Comparison of ENCODE assay signal across 18 cellular contexts in the genomic region with DNA sequence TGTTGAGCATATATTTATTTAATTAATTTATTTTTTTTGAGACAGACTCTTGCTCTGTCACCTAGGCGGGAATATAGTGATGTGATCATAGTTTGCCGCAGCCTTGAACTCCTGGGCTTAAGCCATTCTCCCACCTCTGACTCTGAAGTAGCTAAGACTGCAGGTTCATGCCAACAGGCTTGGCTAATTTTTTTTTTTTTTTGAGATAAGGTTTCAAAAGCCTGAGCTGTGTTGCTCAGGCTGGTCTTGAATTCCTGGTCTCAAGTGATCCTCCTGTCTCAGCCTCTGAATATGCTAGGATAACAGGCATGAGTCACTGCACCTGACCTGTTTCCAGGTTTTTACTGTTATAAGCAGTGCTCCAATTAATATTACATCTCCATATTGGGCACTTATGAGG. TPM values are rescaled to one million over a fixed set of nuclear protein-coding genes. Genes with fewer than 3 reads are reported as not detected.
DNase-seq lines count a peak whose midpoint lies in the region; ATAC-seq and TF ChIP-seq lines count a peak whose summit lies in the region.
"Had no signal": no experiment of that assay in that cellular context is flagged by ENCODE, and none has a peak within 500 bp of the region (broad histone marks: within the 10 kb centered on the region; RNA-seq: fewer than 3 reads in every experiment).

No MANE protein-coding gene starts in this region.

- H3K14ac ChIP-seq in IMR-90 (replicated peaks; ENCODE audit: low read depth, low read length), result no peak overlapping the region

- H3K9me1 ChIP-seq in IMR-90 (ENCODE audit: insufficient read depth, low read length), result peaks cover 5% of the 10 kb centered on the region

- H3K4me3 Mint-ChIP-seq in CD4-positive, alpha-beta T cell, result no peak overlapping the region
- no peak overlapping the region for H3K4me3 Mint-ChIP-seq in naive thymus-derived CD8-positive, alpha-beta T cell
- H3K4me3 Mint-ChIP-seq: H9 had no signal

- in situ Hi-C loops in IMR-90 (cut with MboI; ENCODE audit: low sequenced_read_pairs), result no loop called here

- H2AK9ac ChIP-seq in IMR-90 (replicated peaks; ENCODE audit: low read depth, low read length, poor library complexity), result no peak overlapping the region

- H4K20me1 ChIP-seq in IMR-90 (ENCODE audit: insufficient read depth, low read length), result peaks cover 83% of the 10 kb centered on the region

- H3K27me3 Mint-ChIP-seq in CD4-positive, alpha-beta T cell, result no peaks in the 10 kb centered on the region
- no peaks in the 10 kb centered on the region for H3K27me3 Mint-ChIP-seq in naive thymus-derived CD8-positive, alpha-beta T cell

- no peak for TF ChIP-seq POLR2A in IMR-90 (IDR thresholded peaks at IDR 0.05; ENCODE audit: low read depth, low read length)

- H4K8ac ChIP-seq in IMR-90 (ENCODE audit: low read depth in 2 of 2, low read length in 2 of 2), result no peak overlapping the region

- no peak overlapping the region for H3K9ac ChIP-seq in IMR-90 (ENCODE audit: low read depth, low read length)
- H3K9ac ChIP-seq in duodenal mucosa (ENCODE audit: low read depth in 1 of 2, low read length in 2 of 2), result peak overlapping the region in 1 of 2 donors; percentile 17

- intact Hi-C loops in CD4-positive, alpha-beta T cell (cut with DNase I, micrococcal nuclease), result loop anchor here in 1 of 2 experiments (10.0 kb wide), 1 partner anchor 54 kb away; a partner anchor contains a TSS
- intact Hi-C loops in IMR-90 (cut with micrococcal nuclease), result no loop called here

- no peak overlapping the region for H2BK120ac ChIP-seq in IMR-90 (ENCODE audit: low read depth, low read length)

- no peaks in the 10 kb centered on the region for H3K27me3 ChIP-seq in CD4-positive, alpha-beta T cell (ENCODE audit: control insufficient read depth, insufficient read depth, low read length)
- H3K27me3 ChIP-seq in IMR-90 (ENCODE audit: control insufficient read depth, insufficient read depth, low read length) (no peaks in the 10 kb centered on the region), duodenal mucosa (ENCODE audit: control insufficient read depth in 1 of 2, insufficient read depth in 2 of 2, low read length in 2 of 2) (no peaks in the 10 kb centered on the region)
- H3K27me3 ChIP-seq: colonic mucosa, tibial artery had no signal

- H3K36me3 Mint-ChIP-seq in CD4-positive, alpha-beta T cell (ENCODE audit: low read depth), result peaks cover 14% of the 10 kb centered on the region
- H3K36me3 Mint-ChIP-seq in naive thymus-derived CD8-positive, alpha-beta T cell, result peaks cover 0 to under 1% (median 0%) of the 10 kb centered on the region in 3 donors

- H3K4me1 Mint-ChIP-seq in CD4-positive, alpha-beta T cell (ENCODE audit: low read depth), result peaks cover 73% of the 10 kb centered on the region
- H3K4me1 Mint-ChIP-seq in naive thymus-derived CD8-positive, alpha-beta T cell, result peaks cover 33 to 82% (median 79%) of the 10 kb centered on the region in 4 donors

- TF ChIP-seq RAD21 in IMR-90 (IDR thresholded peaks at IDR 0.05; ENCODE audit: low read length), result no peak

- no peak for TF ChIP-seq CTCF in CD4-positive, alpha-beta T cell (IDR thresholded peaks at IDR 0.05)
- TF ChIP-seq CTCF in IMR-90 (conservative IDR thresholded peaks at IDR 0.05; ENCODE audit: low read depth, low read length), result no peak

- no peak overlapping the region for H3K4me2 ChIP-seq in IMR-90 (ENCODE audit: low read depth, low read length)

- no peak overlapping the region for H2AK5ac ChIP-seq in IMR-90 (ENCODE audit: low read depth, low read length)

- dilution Hi-C loops in IMR-90 (cut with HindIII; ENCODE audit: low sequenced_read_pairs, unreplicated experiment), result no loop called here

- no peak overlapping the region for H3K56ac ChIP-seq in IMR-90 (ENCODE audit: extremely low read depth, insufficient read depth, low read length)

- no peak for DNase-seq in CD4-positive, alpha-beta T cell
- DNase-seq in IMR-90 (peak; percentile 28), NCI-H1105 treated with DMSO at 0.1 percent for 48 hours (lab: John Stamatoyannopoulos, UW) (no peak), NCI-H2081 (lab: John Stamatoyannopoulos, UW) (no peak), NCI-H2227 (lab: John Stamatoyannopoulos, UW; ENCODE audit: unreplicated experiment) (no peak)
- peak in 1 of 10 donors; percentile 1 for DNase-seq in naive thymus-derived CD8-positive, alpha-beta T cell
- DNase-seq: activated T-cell treated with anti-CD3 and anti-CD28 coated beads, Interleukin-2, amount 50 U/mL, for 72 hours; amniotic stem cell; colonic mucosa; DMS153; H9; islet precursor cell; NCI-H146; NCI-H526; tibial artery had no signal

- peaks cover under 1 to 44% of the 10 kb centered on the region in 2 experiments; a peak in 3 of 4 replicates for H3K79me1 ChIP-seq in IMR-90 (ENCODE audit: low read depth in 1 of 2, low read length in 2 of 2)

- no peak overlapping the region for H3K4me3 ChIP-seq in IMR-90 (ENCODE audit: insufficient read depth, low read depth, low read length)
- no peak overlapping the region for H3K4me3 ChIP-seq in duodenal mucosa (ENCODE audit: low read depth in 1 of 2, low read length in 2 of 2)
- H3K4me3 ChIP-seq: colonic mucosa, skin epidermis, tibial artery had no signal

- no peak overlapping the region for H3K4ac ChIP-seq in IMR-90 (ENCODE audit: low read depth, low read length)

- no TSS peak for BruUV-seq in IMR-90 (replicated peaks; lab: Mats Ljungman, UMichigan)

- no peak overlapping the region for H2AFZ ChIP-seq in IMR-90 (replicated peaks; ENCODE audit: low read length, poor library complexity)

- H3K27ac ChIP-seq in CD4-positive, alpha-beta T cell (ENCODE audit: low read depth, low read length), result no peak overlapping the region
- H3K27ac ChIP-seq in IMR-90 (ENCODE audit: insufficient read depth, low read length) (no peak overlapping the region), duodenal mucosa (ENCODE audit: low read depth, low read length) (peak overlapping the region; percentile 8)
- H3K27ac ChIP-seq: colonic mucosa, skin epidermis, tibial artery had no signal

- no peak overlapping the region for H2BK20ac ChIP-seq in IMR-90 (ENCODE audit: low read depth, low read length)

- H4K91ac ChIP-seq in IMR-90 (ENCODE audit: insufficient read depth, low read depth, low read length), result no peak overlapping the region

- no peak overlapping the region for H3K23ac ChIP-seq in IMR-90 (ENCODE audit: low read depth, low read length)

- no peaks in the 10 kb centered on the region for H3K36me3 ChIP-seq in IMR-90 (ENCODE audit: control insufficient read depth, insufficient read depth, low read length)
- H3K36me3 ChIP-seq in duodenal mucosa (ENCODE audit: control insufficient read depth in 1 of 2, insufficient read depth in 2 of 2, low read length in 2 of 2), result peaks cover 0 to 3% of the 10 kb centered on the region in 2 donors

- H4K5ac ChIP-seq in IMR-90 (ENCODE audit: low read depth, low read length), result no peak overlapping the region

- CTCF ChIA-PET in CD4-positive, alpha-beta T cell (lab: Charles Lee), result no interaction called here
- CTCF ChIA-PET in IMR-90 (lab: Yijun Ruan, JAX), result interaction anchor here (0.8 kb wide), 1 partner anchor 85 kb away, joined by 3 read pairs; no protein-coding TSS in a partner anchor

- H3K4me1 ChIP-seq in IMR-90 (ENCODE audit: control insufficient read depth, insufficient read depth, low read length) (peaks cover 9% of the 10 kb centered on the region), duodenal mucosa (ENCODE audit: control insufficient read depth in 1 of 2, insufficient read depth in 2 of 2, low read length in 2 of 2) (peaks cover 52 to 55% of the 10 kb centered on the region in 2 donors)

- H2BK5ac ChIP-seq in IMR-90 (ENCODE audit: low read depth, low read length, poor library complexity, severe bottlenecking), result no peak overlapping the region

- no peaks in the 10 kb centered on the region for H3K9me3 Mint-ChIP-seq in CD4-positive, alpha-beta T cell
- H3K9me3 Mint-ChIP-seq in naive thymus-derived CD8-positive, alpha-beta T cell, result no peaks in the 10 kb centered on the region
- H3K9me3 Mint-ChIP-seq: activated T-cell treated with anti-CD3 and anti-CD28 coated beads, Interleukin-2, amount 50 U/mL, for 72 hours; H9 had no signal

- WGBS in IMR-90 (ENCODE audit: extremely low coverage in 2 of 2, insufficient read length in 1 of 2), 2 experiments, result no CpG with 5 or more reads among the region's 2 CpGs

- no peaks in the 10 kb centered on the region for H3K9me3 ChIP-seq in CD4-positive, alpha-beta T cell (ENCODE audit: control insufficient read depth, low read length)
- H3K9me3 ChIP-seq in IMR-90 (ENCODE audit: control insufficient read depth, insufficient read depth, low read length) (no peaks in the 10 kb centered on the region), duodenal mucosa (ENCODE audit: control insufficient read depth in 1 of 2, low read length in 2 of 2) (no peaks in the 10 kb centered on the region)
- H3K9me3 ChIP-seq: colonic mucosa, tibial artery had no signal

- no peak overlapping the region for H3K18ac ChIP-seq in IMR-90 (ENCODE audit: low read depth, low read length)

- peak overlapping the region; percentile 82 for H3K27ac Mint-ChIP-seq in CD4-positive, alpha-beta T cell
- peak overlapping the region in 6 of 10 donors; percentile 8 to 93 (median 58) for H3K27ac Mint-ChIP-seq in naive thymus-derived CD8-positive, alpha-beta T cell
- H3K27ac Mint-ChIP-seq: activated T-cell treated with anti-CD3 and anti-CD28 coated beads, Interleukin-2, amount 50 U/mL, for 72 hours had no signal

- POLR2A ChIA-PET in CD4-positive, alpha-beta T cell (lab: Charles Lee), result interaction anchor here (0.6 to 3.1 kb wide), 3 partner anchors 10 to 50 kb away, joined by 3 to 12 read pairs (median 3); no protein-coding TSS in a partner anchor
- POLR2A ChIA-PET in IMR-90 (lab: Charles Lee; ENCODE audit: unreplicated experiment), result no interaction called here
- POLR2A ChIA-PET in naive thymus-derived CD8-positive, alpha-beta T cell (lab: Charles Lee), result interaction anchor here (0.6 to 0.7 kb wide), 2 partner anchors 41 to 114 kb away, joined by 4 read pairs; no protein-coding TSS in a partner anchor

- no peak overlapping the region for H2BK15ac ChIP-seq in IMR-90 (ENCODE audit: low read depth, low read length)

- ATAC-seq in CD4-positive, alpha-beta T cell (ENCODE audit: poor library complexity), result no peak
- ATAC-seq in IMR-90 (ENCODE audit: low read depth) (no peak), HG03469 (IDR thresholded peaks at IDR 0.05; ENCODE audit: unreplicated experiment) (no peak)
- ATAC-seq in naive thymus-derived CD8-positive, alpha-beta T cell, result no peak
- ATAC-seq: activated T-cell treated with anti-CD3 and anti-CD28 coated beads, Interleukin-2, amount 50 U/mL, for 72 hours had no signal

RNA-seq across cellular contexts. Expression of a gene that starts 4.8 kb away (rescaled TPM):
- total RNA-seq in CD4-positive, alpha-beta T cell, result 100 to 1,000 TPM; 153 TPM
- 117 and 122 TPM in 2 replicates for total RNA-seq in IMR-90 (2012; rRNA removed)
- 190 and 215 TPM in 2 replicates for polyA plus RNA-seq in IMR-90 (2012; rRNA removed)
- polyA plus RNA-seq in IMR-90 (2012; cell fraction: cytosol; rRNA removed), result 170 and 354 TPM in 2 replicates
- polyA plus RNA-seq in IMR-90 (2012; cell fraction: nucleus; rRNA removed; ENCODE audit: low replicate concordance), result 291 and 369 TPM in 2 replicates
- 100 to 1,000 TPM; 302 to 309 TPM for total RNA-seq in naive thymus-derived CD8-positive, alpha-beta T cell
- 100 to 1,000 TPM; 129 to 151 (median 150) TPM for polyA plus RNA-seq in naive thymus-derived CD8-positive, alpha-beta T cell

RNA-seq across cellular contexts. Expression of a gene that starts 55.6 kb away (rescaled TPM):
- 10 to 100 TPM; 30.1 to 30.5 TPM for total RNA-seq in CD4-positive, alpha-beta T cell
- 8.9 and 9.0 TPM in 2 replicates for total RNA-seq in IMR-90 (2012; rRNA removed)
- polyA plus RNA-seq in IMR-90 (2012; rRNA removed), result 37.2 and 45.3 TPM in 2 replicates
- polyA plus RNA-seq in IMR-90 (2012; cell fraction: cytosol; rRNA removed), result 20.8 and 21.2 TPM in 2 replicates
- 229 and 480 TPM in 2 replicates for polyA plus RNA-seq in IMR-90 (2012; cell fraction: nucleus; rRNA removed; ENCODE audit: low replicate concordance)
- 10 to 100 TPM; 27.8 to 28.3 TPM for total RNA-seq in naive thymus-derived CD8-positive, alpha-beta T cell
- polyA plus RNA-seq in naive thymus-derived CD8-positive, alpha-beta T cell, result 10 to 100 TPM in 1 of 3 donors, 1 to 10 TPM in 2; 4.8 to 10.8 (median 5.4) TPM
